ENCODE assay signal across 24 cellular contexts in the genomic region with DNA sequence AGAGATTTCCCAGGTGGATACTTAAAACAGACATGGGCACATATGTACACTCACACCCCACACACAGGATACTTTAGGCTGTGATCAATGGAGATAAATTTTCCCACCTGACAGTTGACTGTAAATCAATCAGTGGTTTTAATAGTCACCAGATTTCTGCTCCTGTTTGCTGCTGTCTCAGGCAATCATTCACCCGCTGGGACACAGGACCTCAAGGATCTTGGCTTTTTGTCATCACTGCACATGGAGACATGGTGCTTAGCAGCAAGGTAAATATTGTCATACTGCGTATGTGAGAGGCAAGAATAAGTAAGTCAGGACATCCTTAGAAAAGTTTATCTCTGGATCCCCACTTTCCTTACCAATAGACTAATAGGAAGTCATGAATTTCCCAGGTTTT.
DNase-seq lines count a peak whose midpoint lies in the region; ATAC-seq, FAIRE-seq and TF ChIP-seq lines count a peak whose summit lies in the region.
"Had no signal": no experiment of that assay in that cellular context is flagged by ENCODE, and none has a peak within 500 bp of the region (broad histone marks: within the 10 kb centered on the region; RNA-seq: fewer than 3 reads in every experiment).

No MANE protein-coding gene starts in this region.

- H3K36me3 ChIP-seq in endothelial cell of umbilical vein (ENCODE audit: control insufficient read depth in 2 of 2, extremely low read depth in 1 of 2, insufficient read depth in 2 of 2, low read length in 2 of 2), result no peaks in the 10 kb centered on the region
- H3K36me3 ChIP-seq in lower lobe of right lung, result no peaks in the 10 kb centered on the region
- no peaks in the 10 kb centered on the region for H3K36me3 ChIP-seq in Peyer's patch
- H3K36me3 ChIP-seq: colonic mucosa, neural progenitor cell had no signal

- H2AFZ ChIP-seq in endothelial cell of umbilical vein (ENCODE audit: low read depth, low read length), result no peak overlapping the region
- H2AFZ ChIP-seq: neural progenitor cell had no signal

- no peak overlapping the region for H3K4me3 Mint-ChIP-seq in type B pancreatic cell
- H3K4me3 Mint-ChIP-seq: CD4-positive, alpha-beta T cell; IgD-negative memory B cell; memory B cell; neural progenitor cell; stimulated activated effector memory CD8-positive, alpha-beta T cell treated with anti-CD3 and anti-CD28 coated beads, Interleukin-12 subunit alpha, Interleukin-12 subunit beta, amount 100 ng/mL, for 72 hours had no signal

- H3K79me2 ChIP-seq in endothelial cell of umbilical vein (ENCODE audit: control insufficient read depth, insufficient read depth, low read length), result no peaks in the 10 kb centered on the region

- no peaks in the 10 kb centered on the region for H3K27me3 ChIP-seq in endothelial cell of umbilical vein (ENCODE audit: control insufficient read depth in 2 of 2, insufficient read depth in 2 of 2, low read length in 2 of 2)
- no peaks in the 10 kb centered on the region for H3K27me3 ChIP-seq in lower lobe of right lung (ENCODE audit: low read depth)
- H3K27me3 ChIP-seq in foreskin keratinocyte, result no peaks in the 10 kb centered on the region
- H3K27me3 ChIP-seq in Peyer's patch, result no peaks in the 10 kb centered on the region
- H3K27me3 ChIP-seq: colonic mucosa, neural progenitor cell had no signal

- DNase-seq in DMS53 (lab: John Stamatoyannopoulos, UW) (peak; percentile 24), DMS53 treated with DMSO at 0.1 percent for 48 hours (lab: John Stamatoyannopoulos, UW; ENCODE audit: unreplicated experiment) (no peak), endothelial cell of umbilical vein (ENCODE audit: low read depth, low spot score) (peak; percentile 56), lower lobe of right lung (no peak), type B pancreatic cell (ENCODE audit: extremely low spot score, unreplicated experiment) (no peak), foreskin keratinocyte (no peak), Peyer's patch (no peak), occipital lobe (lab: John Stamatoyannopoulos, UW) (no peak)
- DNase-seq: activated CD8-positive, alpha-beta memory T cell treated with anti-CD3 and anti-CD28 coated beads for 24 hours; amygdala; CD4-positive, alpha-beta T cell; colonic mucosa; GOT3; hypothalamus; NCI-H1105 treated with DMSO at 0.1 percent for 48 hours; NCI-H446; OCI-M1 had no signal

- no peaks in the 10 kb centered on the region for H4K20me1 ChIP-seq in endothelial cell of umbilical vein (replicated peaks; ENCODE audit: control insufficient read depth, extremely low read depth, insufficient read depth, low read length)

- no peak overlapping the region for H3K9ac ChIP-seq in endothelial cell of umbilical vein (replicated peaks; ENCODE audit: extremely low read depth, insufficient read depth, low read length)
- H3K9ac ChIP-seq: neural progenitor cell had no signal

- intact Hi-C loops in endothelial cell of umbilical vein (cut with micrococcal nuclease), result no loop called here
- intact Hi-C loops in lower lobe of right lung (cut with DNase I), result loop anchor here (10.0 kb wide), 1 partner anchor 60 kb away; the partner anchor contains the start of gene KLF9

- TF ChIP-seq CTCF in endothelial cell of umbilical vein (IDR thresholded peaks at IDR 0.05; ENCODE audit: extremely low read depth in 1 of 2, insufficient read depth in 1 of 2, low read depth in 1 of 2, low read length in 2 of 2), result no peak
- TF ChIP-seq CTCF in lower lobe of right lung (IDR thresholded peaks at IDR 0.05), result no peak
- TF ChIP-seq CTCF in type B pancreatic cell (conservative IDR thresholded peaks at IDR 0.05), result no peak
- no peak for TF ChIP-seq CTCF in foreskin keratinocyte (conservative IDR thresholded peaks at IDR 0.05)
- no peak for TF ChIP-seq CTCF in Peyer's patch (IDR thresholded peaks at IDR 0.05)

- H3K4me1 Mint-ChIP-seq in type B pancreatic cell (ENCODE audit: unreplicated experiment), result peaks cover 41% of the 10 kb centered on the region

- H3K4me2 ChIP-seq in endothelial cell of umbilical vein (ENCODE audit: insufficient read depth, low read length), result no peak overlapping the region
- H3K4me2 ChIP-seq: neural progenitor cell had no signal

- dilution Hi-C loops in endothelial cell of umbilical vein (cut with MboI; ENCODE audit: extremely low pct_ligation_motif_present, low sequenced_read_pairs), result no loop called here

- FAIRE-seq in endothelial cell of umbilical vein (lab: Jason Lieb, UNC), result no peak
- FAIRE-seq: A204.1, GM12878 had no signal

- TF ChIP-seq POLR2A in endothelial cell of umbilical vein (IDR thresholded peaks at IDR 0.05; ENCODE audit: low read depth, low read length), result no peak
- TF ChIP-seq POLR2A in Peyer's patch (IDR thresholded peaks at IDR 0.05), result no peak

- H3K27ac ChIP-seq in endothelial cell of umbilical vein (ENCODE audit: insufficient read depth, low read depth, low read length) (no peak overlapping the region), lower lobe of right lung (peak overlapping the region; percentile 64), foreskin keratinocyte (no peak overlapping the region), Peyer's patch (peak overlapping the region in 2 of 4 donors; percentile 12 to 41)
- H3K27ac ChIP-seq: neural progenitor cell had no signal

- no peaks in the 10 kb centered on the region for H3K27me3 Mint-ChIP-seq in type B pancreatic cell
- H3K27me3 Mint-ChIP-seq: CD4-positive, alpha-beta T cell had no signal

- H3K36me3 Mint-ChIP-seq in type B pancreatic cell, result no peaks in the 10 kb centered on the region
- H3K36me3 Mint-ChIP-seq: IgD-negative memory B cell; memory B cell; neural progenitor cell; stimulated activated effector memory CD8-positive, alpha-beta T cell treated with anti-CD3 and anti-CD28 coated beads, Interleukin-12 subunit alpha, Interleukin-12 subunit beta, amount 100 ng/mL, for 72 hours had no signal

- H3K9me3 ChIP-seq in endothelial cell of umbilical vein (replicated peaks; ENCODE audit: control insufficient read depth, insufficient read depth, low read length) (no peaks in the 10 kb centered on the region), lower lobe of right lung (no peaks in the 10 kb centered on the region), Peyer's patch (no peaks in the 10 kb centered on the region)
- H3K9me3 ChIP-seq: colonic mucosa had no signal

- POLR2A ChIA-PET in endothelial cell of umbilical vein (lab: Charles Lee), result no interaction called here

- peak overlapping the region; percentile 10 for H3K27ac Mint-ChIP-seq in type B pancreatic cell
- H3K27ac Mint-ChIP-seq: CD4-positive, alpha-beta T cell; memory B cell; neural progenitor cell; stimulated activated effector memory CD8-positive, alpha-beta T cell treated with anti-CD3 and anti-CD28 coated beads, Interleukin-12 subunit alpha, Interleukin-12 subunit beta, amount 100 ng/mL, for 72 hours had no signal

- no TSS peak for BruUV-seq in endothelial cell of umbilical vein (replicated peaks; lab: Mats Ljungman, UMichigan)

- CTCF ChIA-PET in endothelial cell of umbilical vein (lab: Charles Lee), result interaction anchor here (1.0 to 1.3 kb wide), 3 partner anchors 9 to 127 kb away, joined by 3 to 6 read pairs (median 5); no protein-coding TSS in a partner anchor

- ATAC-seq in lower lobe of right lung (peak; percentile 37 to 39), foreskin keratinocyte (no peak)
- ATAC-seq: GM12878; SK-N-SH treated with all-trans-retinoic acid at 6 μM for 48 hours; stimulated activated effector memory CD8-positive, alpha-beta T cell treated with anti-CD3 and anti-CD28 coated beads, Interleukin-12 subunit alpha, Interleukin-12 subunit beta, amount 100 ng/mL, for 72 hours had no signal

- H3K9me1 ChIP-seq in endothelial cell of umbilical vein (replicated peaks; ENCODE audit: control insufficient read depth, extremely low read depth, insufficient read depth, low read length), result no peaks in the 10 kb centered on the region

- H3K4me3 ChIP-seq in endothelial cell of umbilical vein (replicated peaks in 1 of 3; ENCODE audit: insufficient read depth in 1 of 3, low read depth in 1 of 3, low read length in 3 of 3) (no peak overlapping the region), lower lobe of right lung (no peak overlapping the region), Peyer's patch (no peak overlapping the region)
- H3K4me3 ChIP-seq: colonic mucosa, GM12878, neural progenitor cell had no signal

- no peaks in the 10 kb centered on the region for H3K9me3 Mint-ChIP-seq in type B pancreatic cell
- H3K9me3 Mint-ChIP-seq: CD4-positive, alpha-beta T cell; IgD-negative memory B cell; memory B cell; neural progenitor cell; stimulated activated effector memory CD8-positive, alpha-beta T cell treated with anti-CD3 and anti-CD28 coated beads, Interleukin-12 subunit alpha, Interleukin-12 subunit beta, amount 100 ng/mL, for 72 hours had no signal

- H3K4me1 ChIP-seq in endothelial cell of umbilical vein (ENCODE audit: control insufficient read depth, extremely low read depth, insufficient read depth, low read length) (peaks cover 38% of the 10 kb centered on the region), lower lobe of right lung (peaks cover 99% of the 10 kb centered on the region), foreskin keratinocyte (peaks cover 11% of the 10 kb centered on the region), Peyer's patch (peaks cover 0 to 26% (median 6%) of the 10 kb centered on the region in 4 donors)

TF ChIP-seq in endothelial cell of umbilical vein, 7 proteins besides CTCF, POLR2A, EP300 and RAD21:
- TF ChIP-seq MAX (IDR thresholded peaks at IDR 0.05; ENCODE audit: insufficient read depth, insufficient read length) (no peak), MYC (IDR thresholded peaks at IDR 0.05; ENCODE audit: low read depth, low read length) (no peak), POLR2AphosphoS5 (IDR thresholded peaks at IDR 0.05; ENCODE audit: insufficient read depth, low read depth, low read length) (no peak), EZH2 (IDR thresholded peaks at IDR 0.05; ENCODE audit: borderline replicate concordance, low read depth, low read length, severe bottlenecking) (no peak)

Comparison
In these comparisons a context has a peak if more than half of its experiments do, and no peak if none do; other contexts are left out.
1. DNase-seq: peak in DMS53 (single experiment) and endothelial cell of umbilical vein (single experiment); none in DMS53 treated with DMSO at 0.1 percent for 48 hours (single experiment), lower lobe of right lung (single experiment), type B pancreatic cell (single experiment), foreskin keratinocyte (0 of 2), Peyer's patch (0 of 3) and occipital lobe (single experiment).